11 cellular contexts compared by ENCODE assay signal in the genomic region with DNA sequence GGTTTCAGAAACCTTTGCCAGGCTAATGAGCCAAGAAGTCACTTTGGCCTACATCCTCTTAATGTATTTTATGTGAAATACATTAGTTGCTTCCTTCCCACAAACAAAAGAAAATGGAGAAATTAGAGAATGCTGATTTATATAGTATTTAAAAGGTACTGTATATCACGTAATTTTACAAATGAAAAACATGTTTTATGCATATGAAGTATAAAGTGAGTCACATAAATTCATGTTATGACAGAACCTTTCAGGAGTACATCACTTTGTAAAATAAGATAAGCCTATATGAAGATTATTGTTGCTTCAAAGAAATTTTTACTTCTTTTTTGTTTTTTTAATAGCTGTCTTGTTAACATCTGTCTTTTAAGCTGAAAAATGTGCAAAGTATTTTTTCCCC. TPM values are rescaled to one million over a fixed set of nuclear protein-coding genes. Genes with fewer than 3 reads are reported as not detected.
A peak's percentile ranks its signal among the peaks of the same experiment; 100 is the strongest.
DNase-seq lines count a peak whose midpoint lies in the region; ATAC-seq, FAIRE-seq and TF ChIP-seq lines count a peak whose summit lies in the region.
"Had no signal": no experiment of that assay in that cellular context is flagged by ENCODE, and none has a peak within 500 bp of the region (broad histone marks: within the 10 kb centered on the region; RNA-seq: fewer than 3 reads in every experiment).

No MANE protein-coding gene starts in this region.

- H3K4me3 ChIP-seq in foreskin fibroblast (ENCODE audit: low read depth in 1 of 2, low read length in 2 of 2) = peak overlapping the region; percentile 74 to 95
- H3K4me3 ChIP-seq in thoracic aorta = peak overlapping the region; percentile 16
- H3K4me3 ChIP-seq: uterus had no signal

- TF ChIP-seq CTCF in WTC11 (IDR thresholded peaks at IDR 0.05) (no peak), foreskin fibroblast (IDR thresholded peaks at IDR 0.05; ENCODE audit: low read depth, low read length) (no peak), thoracic aorta (IDR thresholded peaks at IDR 0.05) (no peak)

- no peak for DNase-seq in activated naive CD4-positive, alpha-beta T cell treated with anti-CD3 and anti-CD28 coated beads, Interleukin-2, amount 10 ng/mL, durations not matched to agents 7 days and 5 days
- no peak for DNase-seq in activated naive CD4-positive, alpha-beta T cell (lab: John Stamatoyannopoulos, UW)
- DNase-seq in WTC11 (ENCODE audit: low spot score) (no peak), foreskin fibroblast (no peak), thoracic aorta (ENCODE audit: low spot score) (no peak), DMS114 treated with DMSO at 0.1 percent for 48 hours (lab: John Stamatoyannopoulos, UW; ENCODE audit: unreplicated experiment) (no peak), GM12892 (ENCODE audit: insufficient read length) (no peak)
- DNase-seq: AML-193, SW 1271, uterus had no signal

- peaks cover 44 to 65% of the 10 kb centered on the region in 2 donors for H3K4me1 ChIP-seq in thoracic aorta (ENCODE audit: control insufficient read depth in 1 of 2, low read depth in 2 of 2)

- CTCF ChIA-PET in activated naive CD4-positive, alpha-beta T cell treated with anti-CD3 and anti-CD28 coated beads, Interleukin-2, amount 10 ng/mL, durations not matched to agents 7 days and 5 days (lab: Charles Lee) = no interaction called here
- CTCF ChIA-PET in WTC11 (lab: Charles Lee) = no interaction called here

- no peak for TF ChIP-seq POLR2A in GM12892 (IDR thresholded peaks at IDR 0.05; ENCODE audit: low read depth, low read length)

- peaks cover 45% of the 10 kb centered on the region for H3K36me3 Mint-ChIP-seq in activated naive CD4-positive, alpha-beta T cell treated with anti-CD3 and anti-CD28 coated beads, Interleukin-2, amount 10 ng/mL, durations not matched to agents 7 days and 5 days
- H3K36me3 Mint-ChIP-seq in WTC11 = peaks cover 18% of the 10 kb centered on the region

- FAIRE-seq in GM12892 (lab: Jason Lieb, UNC) = no peak

- peak overlapping the region; percentile 50 for H3K4me3 Mint-ChIP-seq in activated naive CD4-positive, alpha-beta T cell treated with anti-CD3 and anti-CD28 coated beads, Interleukin-2, amount 10 ng/mL, durations not matched to agents 7 days and 5 days
- H3K4me3 Mint-ChIP-seq in WTC11 = no peak overlapping the region; the same call in 1 of the 2 replicates

- no peaks in the 10 kb centered on the region for H3K9me3 ChIP-seq in thoracic aorta
- H3K9me3 ChIP-seq: uterus had no signal

- no peak overlapping the region for H3K27ac ChIP-seq in thoracic aorta

- POLR2A ChIA-PET in WTC11 (lab: Charles Lee) = no interaction called here

- no peaks in the 10 kb centered on the region for H3K27me3 Mint-ChIP-seq in activated naive CD4-positive, alpha-beta T cell treated with anti-CD3 and anti-CD28 coated beads, Interleukin-2, amount 10 ng/mL, durations not matched to agents 7 days and 5 days
- no peaks in the 10 kb centered on the region for H3K27me3 Mint-ChIP-seq in WTC11 (ENCODE audit: low read depth)

- H3K27ac Mint-ChIP-seq in activated naive CD4-positive, alpha-beta T cell treated with anti-CD3 and anti-CD28 coated beads, Interleukin-2, amount 10 ng/mL, durations not matched to agents 7 days and 5 days = no peak overlapping the region
- H3K27ac Mint-ChIP-seq in WTC11 = peak overlapping the region; percentile 85

- H3K27me3 ChIP-seq in thoracic aorta (replicated peaks; ENCODE audit: insufficient read depth) = no peaks in the 10 kb centered on the region
- H3K27me3 ChIP-seq: uterus had no signal

- H3K36me3 ChIP-seq in thoracic aorta = no peaks in the 10 kb centered on the region
- H3K36me3 ChIP-seq: uterus had no signal

- peaks cover 43% of the 10 kb centered on the region for H3K4me1 Mint-ChIP-seq in activated naive CD4-positive, alpha-beta T cell treated with anti-CD3 and anti-CD28 coated beads, Interleukin-2, amount 10 ng/mL, durations not matched to agents 7 days and 5 days
- peaks cover 25% of the 10 kb centered on the region for H3K4me1 Mint-ChIP-seq in WTC11

- H3K9me3 Mint-ChIP-seq in activated naive CD4-positive, alpha-beta T cell treated with anti-CD3 and anti-CD28 coated beads, Interleukin-2, amount 10 ng/mL, durations not matched to agents 7 days and 5 days = no peaks in the 10 kb centered on the region
- no peaks in the 10 kb centered on the region for H3K9me3 Mint-ChIP-seq in WTC11

- ATAC-seq in WTC11 = no peak
- no peak for ATAC-seq in thoracic aorta (ENCODE audit: insufficient number of reproducible peaks, low FRiP score, low read depth)
- no peak for ATAC-seq in GM21367 (IDR thresholded peaks at IDR 0.05; ENCODE audit: unreplicated experiment)

TF ChIP-seq in WTC11, 78 proteins besides CTCF, POLR2A, EP300 and RAD21:
- TF ChIP-seq, protein P1, sequence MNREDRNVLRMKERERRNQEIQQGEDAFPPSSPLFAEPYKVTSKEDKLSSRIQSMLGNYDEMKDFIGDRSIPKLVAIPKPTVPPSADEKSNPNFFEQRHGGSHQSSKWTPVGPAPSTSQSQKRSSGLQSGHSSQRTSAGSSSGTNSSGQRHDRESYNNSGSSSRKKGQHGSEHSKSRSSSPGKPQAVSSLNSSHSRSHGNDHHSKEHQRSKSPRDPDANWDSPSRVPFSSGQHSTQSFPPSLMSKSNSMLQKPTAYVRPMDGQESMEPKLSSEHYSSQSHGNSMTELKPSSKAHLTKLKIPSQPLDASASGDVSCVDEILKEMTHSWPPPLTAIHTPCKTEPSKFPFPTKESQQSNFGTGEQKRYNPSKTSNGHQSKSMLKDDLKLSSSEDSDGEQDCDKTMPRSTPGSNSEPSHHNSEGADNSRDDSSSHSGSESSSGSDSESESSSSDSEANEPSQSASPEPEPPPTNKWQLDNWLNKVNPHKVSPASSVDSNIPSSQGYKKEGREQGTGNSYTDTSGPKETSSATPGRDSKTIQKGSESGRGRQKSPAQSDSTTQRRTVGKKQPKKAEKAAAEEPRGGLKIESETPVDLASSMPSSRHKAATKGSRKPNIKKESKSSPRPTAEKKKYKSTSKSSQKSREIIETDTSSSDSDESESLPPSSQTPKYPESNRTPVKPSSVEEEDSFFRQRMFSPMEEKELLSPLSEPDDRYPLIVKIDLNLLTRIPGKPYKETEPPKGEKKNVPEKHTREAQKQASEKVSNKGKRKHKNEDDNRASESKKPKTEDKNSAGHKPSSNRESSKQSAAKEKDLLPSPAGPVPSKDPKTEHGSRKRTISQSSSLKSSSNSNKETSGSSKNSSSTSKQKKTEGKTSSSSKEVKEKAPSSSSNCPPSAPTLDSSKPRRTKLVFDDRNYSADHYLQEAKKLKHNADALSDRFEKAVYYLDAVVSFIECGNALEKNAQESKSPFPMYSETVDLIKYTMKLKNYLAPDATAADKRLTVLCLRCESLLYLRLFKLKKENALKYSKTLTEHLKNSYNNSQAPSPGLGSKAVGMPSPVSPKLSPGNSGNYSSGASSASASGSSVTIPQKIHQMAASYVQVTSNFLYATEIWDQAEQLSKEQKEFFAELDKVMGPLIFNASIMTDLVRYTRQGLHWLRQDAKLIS (CRISPR knock-in tag; IDR thresholded peaks at IDR 0.05; ENCODE audit: borderline replicate concordance) = no peak
- TF ChIP-seq MXD4 (CRISPR knock-in tag; IDR thresholded peaks at IDR 0.05; ENCODE audit: borderline replicate concordance) = no peak
- TF ChIP-seq ZNF219 (CRISPR knock-in tag; IDR thresholded peaks at IDR 0.05; ENCODE audit: borderline replicate concordance) = no peak
- no peak for TF ChIP-seq MYBL2 (CRISPR knock-in tag; IDR thresholded peaks at IDR 0.05)

RNA-seq across cellular contexts. Expression of gene DR1, which starts 4.6 kb away (rescaled TPM):
- total RNA-seq in WTC11 (2021) (57.1 to 62.8 TPM (median 59.7 TPM) in 3 replicates), thoracic aorta (10 to 100 TPM; 13.8 to 33.2 TPM)
- polyA plus RNA-seq in GM12892 (2012; ENCODE audit: missing spikeins) = 33.8 TPM
